14 cellular contexts compared by ENCODE assay signal in the genomic region with DNA sequence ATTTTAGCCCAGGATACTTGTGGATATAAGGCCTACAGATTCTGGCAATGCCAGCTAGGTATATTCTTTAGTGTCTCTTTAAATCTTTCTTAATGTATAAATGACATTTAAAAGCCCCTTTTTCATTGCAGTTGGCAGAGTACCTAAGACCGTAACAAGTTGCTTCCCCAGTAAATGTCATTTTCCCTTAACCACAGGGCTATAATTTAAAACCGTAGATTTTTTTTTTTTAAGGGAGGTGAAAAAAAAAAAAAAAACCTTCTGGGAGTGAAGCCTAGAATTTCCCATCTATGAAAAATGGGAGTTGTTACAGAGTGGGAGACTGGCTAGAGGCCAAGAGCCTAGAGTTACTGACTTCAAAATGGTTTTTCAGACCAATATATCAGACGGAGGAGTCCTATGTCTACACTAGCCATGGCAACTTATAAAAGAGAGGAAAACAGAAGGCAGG.
"Had no signal": no experiment of that assay in that cellular context is flagged by ENCODE, and none has a peak within 500 bp of the region (broad histone marks: within the 10 kb centered on the region; RNA-seq: fewer than 3 reads in every experiment).

No MANE protein-coding gene starts in this region.

- H3K27ac ChIP-seq: suprapubic skin, upper lobe of left lung had no signal

- H3K4me1 ChIP-seq: suprapubic skin had no signal

- H3K4me3 ChIP-seq: suprapubic skin, upper lobe of left lung had no signal

- H3K36me3 ChIP-seq: suprapubic skin, upper lobe of left lung had no signal

- DNase-seq: activated CD4-positive, alpha-beta T cell treated with anti-CD3 and anti-CD28 coated beads, Interleukin-2, amount 10 ng/mL, durations not matched to agents 24 days and 14 days; activated naive CD4-positive, alpha-beta T cell treated with anti-CD3 and anti-CD28 coated beads, Interleukin-2, amount 10 ng/mL, durations not matched to agents 7 days and 5 days; activated T-cell treated with anti-CD3 and anti-CD28 coated beads for 4 hours; cortex of kidney; effector CD8-positive, alpha-beta T cell; glutamatergic neuron; left colon; naive thymus-derived CD4-positive, alpha-beta T cell; stimulated activated CD4-positive, alpha-beta T cell treated with anti-CD3 and anti-CD28 coated beads, Interleukin-12 subunit alpha, Interleukin-12 subunit beta, amount 100 ng/mL, for 4 hours; stimulated activated naive CD8-positive, alpha-beta T cell treated with anti-CD3 and anti-CD28 coated beads, Interleukin-15, Interleukin-2, amounts not matched to agents 100 U/mL and 50 U/mL, for 24 hours; upper lobe of left lung had no signal

- H3K9me3 ChIP-seq: suprapubic skin, upper lobe of left lung had no signal

- H3K27me3 ChIP-seq: suprapubic skin, upper lobe of left lung had no signal

- ATAC-seq: activated T-helper 17 cell treated with anti-CD3 and anti-CD28 coated beads, Interleukin-2, amount 50 U/mL, for 72 hours; left colon; naive thymus-derived CD4-positive, alpha-beta T cell; stimulated activated naive CD8-positive, alpha-beta T cell treated with anti-CD3 and anti-CD28 coated beads, Interleukin-15, Interleukin-2, amounts not matched to agents 100 U/mL and 50 U/mL, for 24 hours; WTC11 had no signal
